18 cellular contexts compared by ENCODE assay signal in genomic region chr2:10783421-10783820, GRCh38.
DNase-seq lines count a peak whose midpoint lies in the region; ATAC-seq, FAIRE-seq and TF ChIP-seq lines count a peak whose summit lies in the region.
"Had no signal": no experiment of that assay in that cellular context is flagged by ENCODE, and none has a peak within 500 bp of the region (broad histone marks: within the 10 kb centered on the region; RNA-seq: fewer than 3 reads in every experiment).

No MANE protein-coding gene starts in this region.

- H3K4me1 ChIP-seq in tibial artery, result no peaks in the 10 kb centered on the region
- H3K4me1 ChIP-seq: Peyer's patch had no signal

- TF ChIP-seq CTCF in choroid plexus epithelial cell (conservative IDR thresholded peaks at IDR 0.05; ENCODE audit: low read depth, low read length) (no peak), tibial artery (IDR thresholded peaks at IDR 0.05) (no peak), GM20000 (IDR thresholded peaks at IDR 0.05; ENCODE audit: extremely low read depth, missing control alignments) (no peak)

- H3K27ac Mint-ChIP-seq in stimulated activated effector memory CD8-positive, alpha-beta T cell treated with anti-CD3 and anti-CD28 coated beads, Interleukin-12 subunit alpha, Interleukin-12 subunit beta, amount 100 ng/mL, for 72 hours, result peak overlapping the region; percentile 48

- H3K27me3 ChIP-seq in tibial artery, result no peaks in the 10 kb centered on the region
- H3K27me3 ChIP-seq: MG63, Peyer's patch had no signal

- H3K36me3 ChIP-seq in tibial artery, result peaks cover 77 to 97% (median 88%) of the 10 kb centered on the region in 3 donors

- no peak for ATAC-seq in stimulated activated effector memory CD8-positive, alpha-beta T cell treated with anti-CD3 and anti-CD28 coated beads, Interleukin-12 subunit alpha, Interleukin-12 subunit beta, amount 100 ng/mL, for 72 hours

- H3K36me3 Mint-ChIP-seq in stimulated activated effector memory CD8-positive, alpha-beta T cell treated with anti-CD3 and anti-CD28 coated beads, Interleukin-12 subunit alpha, Interleukin-12 subunit beta, amount 100 ng/mL, for 72 hours, result peaks cover 98% of the 10 kb centered on the region

- FAIRE-seq in RCC 7860 (lab: Jason Lieb, UNC), result peak; percentile 5

- peaks cover 5% of the 10 kb centered on the region for H3K4me1 Mint-ChIP-seq in stimulated activated effector memory CD8-positive, alpha-beta T cell treated with anti-CD3 and anti-CD28 coated beads, Interleukin-12 subunit alpha, Interleukin-12 subunit beta, amount 100 ng/mL, for 72 hours

- no peak overlapping the region for H3K27ac ChIP-seq in tibial artery
- H3K27ac ChIP-seq: GM23248, Peyer's patch had no signal

- H3K9me3 Mint-ChIP-seq in stimulated activated effector memory CD8-positive, alpha-beta T cell treated with anti-CD3 and anti-CD28 coated beads, Interleukin-12 subunit alpha, Interleukin-12 subunit beta, amount 100 ng/mL, for 72 hours, result no peaks in the 10 kb centered on the region
- H3K9me3 Mint-ChIP-seq: CD8-positive, alpha-beta memory T cell had no signal

- H3K4me3 Mint-ChIP-seq in stimulated activated effector memory CD8-positive, alpha-beta T cell treated with anti-CD3 and anti-CD28 coated beads, Interleukin-12 subunit alpha, Interleukin-12 subunit beta, amount 100 ng/mL, for 72 hours, result no peak overlapping the region
- H3K4me3 Mint-ChIP-seq: CD8-positive, alpha-beta memory T cell had no signal

- intact Hi-C loops in tibial artery (cut with DNase I; ENCODE audit: low total_unique reads), result no loop called here

- H3K4me3 ChIP-seq in choroid plexus epithelial cell (ENCODE audit: low read depth, low read length), result no peak overlapping the region
- no peak overlapping the region for H3K4me3 ChIP-seq in tibial artery
- H3K4me3 ChIP-seq: GM23248, MG63, Peyer's patch had no signal

- peak; percentile 32 for DNase-seq in ELR (ENCODE audit: low read depth)
- DNase-seq in RCC 7860 (ENCODE audit: low spot score), result no peak
- peak; percentile 29 for DNase-seq in choroid plexus epithelial cell (ENCODE audit: low read depth)
- no peak for DNase-seq in stimulated activated effector memory CD8-positive, alpha-beta T cell treated with anti-CD3 and anti-CD28 coated beads, Interleukin-12 subunit alpha, Interleukin-12 subunit beta, amount 100 ng/mL, for 72 hours (ENCODE audit: low spot score in 2 of 2)
- DNase-seq in stimulated activated CD4-positive, alpha-beta T cell treated with anti-CD3 and anti-CD28 coated beads, Interleukin-4, amount 100 ng/mL, for 1 hour, result no peak
- no peak for DNase-seq in tibial artery
- no peak for DNase-seq in GM20000 (ENCODE audit: low spot score)
- DNase-seq: CD8-positive, alpha-beta memory T cell; DMS153; GM23248; KBM-7; MG63; NCI-H1105; NCI-H1694 treated with DMSO at 0.1 percent for 48 hours; NCI-H446; NCI-H774; Peyer's patch; SW 1271 had no signal

- no peaks in the 10 kb centered on the region for H3K9me3 ChIP-seq in tibial artery
- H3K9me3 ChIP-seq: MG63, Peyer's patch had no signal

Comparison
In these comparisons a context has a peak if more than half of its experiments do, and no peak if none do; other contexts are left out.
1. DNase-seq: peak in ELR (single experiment) and choroid plexus epithelial cell (single experiment); none in RCC 7860 (single experiment), stimulated activated effector memory CD8-positive, alpha-beta T cell treated with anti-CD3 and anti-CD28 coated beads, Interleukin-12 subunit alpha, Interleukin-12 subunit beta, amount 100 ng/mL, for 72 hours (0 of 2), stimulated activated CD4-positive, alpha-beta T cell treated with anti-CD3 and anti-CD28 coated beads, Interleukin-4, amount 100 ng/mL, for 1 hour (single experiment), tibial artery (0 of 2) and GM20000 (single experiment).